Comparison of ENCODE assay signal across 7 cellular contexts in the genomic region with DNA sequence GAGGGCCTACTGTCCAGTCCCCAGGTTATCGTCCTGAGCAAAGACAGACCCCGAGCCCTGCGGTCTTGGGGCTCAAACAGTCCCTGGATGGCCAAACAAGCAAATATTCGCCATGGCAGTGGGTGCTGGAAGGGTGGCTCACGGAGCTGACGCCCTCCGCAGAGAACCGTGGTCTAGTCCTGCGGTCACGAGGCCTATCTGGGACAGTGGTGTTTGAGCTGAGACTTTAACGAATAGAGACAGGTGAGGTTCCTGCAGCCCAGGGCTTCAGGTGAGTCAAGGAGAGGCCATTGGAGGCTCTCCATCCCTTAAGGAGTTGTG. TPM values are rescaled to one million over a fixed set of nuclear protein-coding genes. Genes with fewer than 3 reads are reported as not detected.
DNase-seq lines count a peak whose midpoint lies in the region; ATAC-seq lines count a peak whose summit lies in the region.

No MANE protein-coding gene starts in this region.

- H3K27me3 Mint-ChIP-seq in activated CD4-positive, alpha-beta memory T cell treated with anti-CD3 and anti-CD28 coated beads for 36 hours, result no peaks in the 10 kb centered on the region

- H3K4me3 ChIP-seq in skeletal muscle tissue (ENCODE audit: low read length in 3 of 3), result peak overlapping the region; percentile 87 to 97 (median 96)

- H3K9ac ChIP-seq in skeletal muscle tissue (ENCODE audit: low read depth in 1 of 3, low read length in 3 of 3), result peak overlapping the region; percentile 92 to 98 (median 94)

- H3K36me3 ChIP-seq in skeletal muscle tissue (ENCODE audit: control insufficient read depth in 3 of 3, insufficient read depth in 3 of 3, low read length in 3 of 3), result no peaks in the 10 kb centered on the region

- peaks cover 11 to 24% (median 14%) of the 10 kb centered on the region in 3 donors for H3K4me1 ChIP-seq in skeletal muscle tissue (ENCODE audit: control insufficient read depth in 3 of 3, insufficient read depth in 3 of 3, low read length in 3 of 3)

- H3K36me3 Mint-ChIP-seq in activated CD4-positive, alpha-beta memory T cell treated with anti-CD3 and anti-CD28 coated beads for 36 hours, result peaks cover 4% of the 10 kb centered on the region

- H3K4me1 Mint-ChIP-seq in activated CD4-positive, alpha-beta memory T cell treated with anti-CD3 and anti-CD28 coated beads for 36 hours (ENCODE audit: low read depth), result peaks cover 52% of the 10 kb centered on the region

- H3K27ac Mint-ChIP-seq in activated CD4-positive, alpha-beta memory T cell treated with anti-CD3 and anti-CD28 coated beads for 36 hours, result peak overlapping the region; percentile 82

- DNase-seq in activated CD4-positive, alpha-beta memory T cell treated with anti-CD3 and anti-CD28 coated beads for 36 hours, result no peak
- DNase-seq in left ventricle myocardium superior (no peak), NOMO-1 (lab: John Stamatoyannopoulos, UW; ENCODE audit: unreplicated experiment in 2 of 2) (no peak), germinal center (ENCODE audit: low spot score) (no peak)
- DNase-seq in stimulated activated CD8-positive, alpha-beta memory T cell treated with anti-CD3 and anti-CD28 coated beads, Interleukin-4, amount 100 ng/mL, for 48 hours, result no peak

- ATAC-seq in HG02840 (IDR thresholded peaks at IDR 0.05; ENCODE audit: low FRiP score, unreplicated experiment) (peak; percentile 4), left ventricle myocardium superior (peak; percentile 31)

- H3K27me3 ChIP-seq in skeletal muscle tissue (ENCODE audit: control insufficient read depth in 3 of 3, insufficient read depth in 3 of 3, low read length in 3 of 3), result no peaks in the 10 kb centered on the region

- CTCF ChIA-PET in activated CD4-positive, alpha-beta memory T cell treated with anti-CD3 and anti-CD28 coated beads for 36 hours (lab: Charles Lee), result interaction anchor here (0.9 kb wide), 1 partner anchor 30 kb away, joined by 4 read pairs; no protein-coding TSS in a partner anchor

- no peaks in the 10 kb centered on the region for H3K9me3 ChIP-seq in skeletal muscle tissue (ENCODE audit: control insufficient read depth in 3 of 3, low read length in 3 of 3)

- POLR2A ChIA-PET in activated CD4-positive, alpha-beta memory T cell treated with anti-CD3 and anti-CD28 coated beads for 36 hours (lab: Charles Lee), result interaction anchor here (0.9 to 1.5 kb wide), 4 partner anchors 18 to 1351 kb away, joined by 3 to 12 read pairs (median 4); no protein-coding TSS in a partner anchor

- intact Hi-C loops in activated CD4-positive, alpha-beta memory T cell treated with anti-CD3 and anti-CD28 coated beads for 36 hours (cut with micrococcal nuclease), result loop anchor here (1.0 to 10.0 kb wide), 8 partner anchors 19 to 1430 kb away; partner anchors contain the start of genes ARL6IP5 and KBTBD8
- intact Hi-C loops in left ventricle myocardium superior (cut with micrococcal nuclease), result no loop called here

- peak overlapping the region; percentile 84 for H3K27ac ChIP-seq in skeletal muscle tissue (ENCODE audit: low read depth, low read length)

- H3K9me3 Mint-ChIP-seq in activated CD4-positive, alpha-beta memory T cell treated with anti-CD3 and anti-CD28 coated beads for 36 hours, result no peaks in the 10 kb centered on the region

- H3K4me3 Mint-ChIP-seq in activated CD4-positive, alpha-beta memory T cell treated with anti-CD3 and anti-CD28 coated beads for 36 hours, result peak overlapping the region; percentile 71

RNA-seq across cellular contexts. Expression of gene SUCLG2, which starts 0.4 kb away (rescaled TPM):
- 10 to 100 TPM; 53.3 to 57.8 TPM for total RNA-seq in activated CD4-positive, alpha-beta memory T cell treated with anti-CD3 and anti-CD28 coated beads for 36 hours
- 122 TPM for total RNA-seq in left ventricle myocardium superior
- 38.1 TPM for total RNA-seq in skeletal muscle tissue
